Comparison of ENCODE assay signal across 1 cellular context in genomic region chr2:178479758-178480226, GRCh38.
TF ChIP-seq lines count a peak whose summit lies in the region.

No MANE protein-coding gene starts in this region.

TF ChIP-seq in GM12878, 131 proteins besides CTCF, POLR2A, EP300 and RAD21:
- no peak for TF ChIP-seq MTA3 (IDR thresholded peaks at IDR 0.05; ENCODE audit: borderline replicate concordance, low read length)
- TF ChIP-seq MLLT1 (IDR thresholded peaks at IDR 0.05): no peak
- TF ChIP-seq, protein P1, sequence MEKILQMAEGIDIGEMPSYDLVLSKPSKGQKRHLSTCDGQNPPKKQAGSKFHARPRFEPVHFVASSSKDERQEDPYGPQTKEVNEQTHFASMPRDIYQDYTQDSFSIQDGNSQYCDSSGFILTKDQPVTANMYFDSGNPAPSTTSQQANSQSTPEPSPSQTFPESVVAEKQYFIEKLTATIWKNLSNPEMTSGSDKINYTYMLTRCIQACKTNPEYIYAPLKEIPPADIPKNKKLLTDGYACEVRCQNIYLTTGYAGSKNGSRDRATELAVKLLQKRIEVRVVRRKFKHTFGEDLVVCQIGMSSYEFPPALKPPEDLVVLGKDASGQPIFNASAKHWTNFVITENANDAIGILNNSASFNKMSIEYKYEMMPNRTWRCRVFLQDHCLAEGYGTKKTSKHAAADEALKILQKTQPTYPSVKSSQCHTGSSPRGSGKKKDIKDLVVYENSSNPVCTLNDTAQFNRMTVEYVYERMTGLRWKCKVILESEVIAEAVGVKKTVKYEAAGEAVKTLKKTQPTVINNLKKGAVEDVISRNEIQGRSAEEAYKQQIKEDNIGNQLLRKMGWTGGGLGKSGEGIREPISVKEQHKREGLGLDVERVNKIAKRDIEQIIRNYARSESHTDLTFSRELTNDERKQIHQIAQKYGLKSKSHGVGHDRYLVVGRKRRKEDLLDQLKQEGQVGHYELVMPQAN (conservative IDR thresholded peaks at IDR 0.05): no peak
- no peak for TF ChIP-seq MXI1 (IDR thresholded peaks at IDR 0.05; ENCODE audit: low read depth, low read length)
- no peak for TF ChIP-seq MAX (IDR thresholded peaks at IDR 0.05; ENCODE audit: low read depth, low read length)
- peak; percentile 11; the same call in 1 of the 2 replicates for TF ChIP-seq RELB (IDR thresholded peaks at IDR 0.05; ENCODE audit: low read depth)
- peak; percentile 6 for TF ChIP-seq HDAC6 (IDR thresholded peaks at IDR 0.05; ENCODE audit: unreplicated experiment)
- no peak for TF ChIP-seq ATF2 (IDR thresholded peaks at IDR 0.05; ENCODE audit: low read length)
- no peak for TF ChIP-seq MTA2 (IDR thresholded peaks at IDR 0.05; ENCODE audit: low read depth)
- TF ChIP-seq IKZF2 (IDR thresholded peaks at IDR 0.05): peak; percentile 23 to 42; a peak in 1 of 4 replicates
- peak; percentile 26 for TF ChIP-seq MEF2B (IDR thresholded peaks at IDR 0.05; ENCODE audit: partially characterized antibody, poor library complexity, severe bottlenecking)
- no peak for TF ChIP-seq KDM1A (IDR thresholded peaks at IDR 0.05; ENCODE audit: borderline replicate concordance)
- no peak for TF ChIP-seq RFX5 (IDR thresholded peaks at IDR 0.05; ENCODE audit: low read depth, low read length)
- no peak for TF ChIP-seq EGR1 (IDR thresholded peaks at IDR 0.05; ENCODE audit: borderline replicate concordance in 1 of 2, low read depth in 2 of 2, low read length in 2 of 2)
- no peak for TF ChIP-seq CHD2 (IDR thresholded peaks at IDR 0.05; ENCODE audit: borderline replicate concordance, low read depth, low read length)
- TF ChIP-seq BMI1 (IDR thresholded peaks at IDR 0.05; ENCODE audit: borderline replicate concordance): no peak
- TF ChIP-seq MYC (IDR thresholded peaks at IDR 0.05; ENCODE audit: insufficient read depth, insufficient read length, insufficient replicate concordance, low read length, severe bottlenecking): no peak
- no peak for TF ChIP-seq MYB (IDR thresholded peaks at IDR 0.05; ENCODE audit: borderline replicate concordance, low read depth, low read length)
